In genomic region chr1:95072532-95073419, GRCh38 we compare ENCODE assay signal across 1 cellular context.
TF ChIP-seq lines count a peak whose summit lies in the region.

Gene ALG14, minus strand, starts transcription at chr1:95072951. Its CDS starts 53 bp downstream, at chr1:95072898.

TF ChIP-seq in HepG2, 621 proteins besides CTCF, POLR2A, EP300 and RAD21 (continued from another document and continues in another):
- TF ChIP-seq ETV5 (CRISPR knock-in tag; IDR thresholded peaks at IDR 0.05; ENCODE audit: borderline replicate concordance) (0 out of 2 replicates have a peak, but pooled peaks have one; percentile 33), PHB2 (IDR thresholded peaks at IDR 0.05; ENCODE audit: partially characterized antibody) (no peak), THAP11 (CRISPR knock-in tag; IDR thresholded peaks at IDR 0.05) (peak; percentile 98), ASH2L (IDR thresholded peaks at IDR 0.05; ENCODE audit: insufficient read length, low read depth, low read length) (peak; percentile 93), CCDC6 (CRISPR knock-in tag; IDR thresholded peaks at IDR 0.05) (no peak), POLR2AphosphoS5 (IDR thresholded peaks at IDR 0.05; ENCODE audit: low read depth, low read length) (peak; percentile 91), SIN3A (IDR thresholded peaks at IDR 0.05; ENCODE audit: borderline replicate concordance, low read depth, low read length) (peak; percentile 76; the same call in 1 of the 2 replicates), FIP1L1 (IDR thresholded peaks at IDR 0.05; ENCODE audit: borderline replicate concordance, insufficient read depth, low read depth, low read length) (no peak), HOMEZ (CRISPR knock-in tag; IDR thresholded peaks at IDR 0.05; ENCODE audit: low read depth) (no peak), SP5 (CRISPR knock-in tag; IDR thresholded peaks at IDR 0.05; ENCODE audit: borderline replicate concordance, low read depth) (peak; percentile 16; the same call in 1 of the 2 replicates), ZFP36L2 (CRISPR knock-in tag; IDR thresholded peaks at IDR 0.05) (no peak), NFE2L1 (CRISPR knock-in tag; IDR thresholded peaks at IDR 0.05; ENCODE audit: borderline replicate concordance) (no peak), ZNF124 (CRISPR knock-in tag; IDR thresholded peaks at IDR 0.05) (no peak), ZNF484 (CRISPR knock-in tag; IDR thresholded peaks at IDR 0.05; ENCODE audit: borderline replicate concordance, low read depth) (no peak), PAF1 (CRISPR knock-in tag; IDR thresholded peaks at IDR 0.05) (no peak), PAWR (CRISPR knock-in tag; IDR thresholded peaks at IDR 0.05; ENCODE audit: borderline replicate concordance) (0 out of 2 replicates have a peak, but pooled peaks have one; percentile 65), ZNF460 (CRISPR knock-in tag; IDR thresholded peaks at IDR 0.05; ENCODE audit: borderline replicate concordance) (no peak), ARID4A (CRISPR knock-in tag; IDR thresholded peaks at IDR 0.05; ENCODE audit: borderline replicate concordance) (peak; percentile 90), U2AF1 (optimal IDR thresholded peaks at IDR 0.05; ENCODE audit: low read depth, low read length) (peak; percentile 73), DNMT1 (CRISPR knock-in tag; IDR thresholded peaks at IDR 0.05) (no peak), NFE2L2 (IDR thresholded peaks at IDR 0.05; ENCODE audit: low read length) (no peak), ZNF296 (CRISPR knock-in tag; conservative IDR thresholded peaks at IDR 0.05) (no peak), ZNF430 (CRISPR knock-in tag; IDR thresholded peaks at IDR 0.05) (peak; percentile 7; the same call in 1 of the 2 replicates), ZNF878 (CRISPR knock-in tag; IDR thresholded peaks at IDR 0.05) (peak; percentile 55; the same call in 1 of the 2 replicates), NCOA1 (CRISPR knock-in tag; IDR thresholded peaks at IDR 0.05) (no peak), PRMT3 (CRISPR knock-in tag; IDR thresholded peaks at IDR 0.05; ENCODE audit: borderline replicate concordance, low read depth) (no peak), ZNF382 (CRISPR knock-in tag; IDR thresholded peaks at IDR 0.05; ENCODE audit: borderline replicate concordance) (no peak), ZC3H4 (CRISPR knock-in tag; IDR thresholded peaks at IDR 0.05; ENCODE audit: borderline replicate concordance) (no peak), SNAI1 (CRISPR knock-in tag; IDR thresholded peaks at IDR 0.05; ENCODE audit: borderline replicate concordance) (no peak), MLX (CRISPR knock-in tag; IDR thresholded peaks at IDR 0.05) (no peak), ZNF281 (CRISPR knock-in tag; IDR thresholded peaks at IDR 0.05; ENCODE audit: borderline replicate concordance) (no peak), IRX3 (CRISPR knock-in tag; IDR thresholded peaks at IDR 0.05; ENCODE audit: borderline replicate concordance, low read depth) (no peak), REL (CRISPR knock-in tag; conservative IDR thresholded peaks at IDR 0.05) (no peak), FOXA3 (CRISPR knock-in tag; IDR thresholded peaks at IDR 0.05) (peak; percentile 38; the same call in 1 of the 2 replicates), IRF9 (CRISPR knock-in tag; IDR thresholded peaks at IDR 0.05; ENCODE audit: borderline replicate concordance) (no peak), RORA (CRISPR knock-in tag; IDR thresholded peaks at IDR 0.05) (no peak), ARID2 (CRISPR knock-in tag; IDR thresholded peaks at IDR 0.05; ENCODE audit: borderline replicate concordance) (no peak), TFAP4 (IDR thresholded peaks at IDR 0.05; ENCODE audit: borderline replicate concordance, low read depth) (peak; percentile 68; the same call in 1 of the 2 replicates), PHF20 (CRISPR knock-in tag; IDR thresholded peaks at IDR 0.05) (peak; percentile 89), ZNF550 (CRISPR knock-in tag; IDR thresholded peaks at IDR 0.05; ENCODE audit: borderline replicate concordance) (0 out of 2 replicates have a peak, but pooled peaks have one; percentile 70), MBD4 (IDR thresholded peaks at IDR 0.05; ENCODE audit: borderline replicate concordance, low read length) (no peak), ZNF280B (CRISPR knock-in tag; IDR thresholded peaks at IDR 0.05; ENCODE audit: borderline replicate concordance) (peak; percentile 85; the same call in 1 of the 2 replicates)
